ENCODE assay signal across 10 cellular contexts in the genomic region with DNA sequence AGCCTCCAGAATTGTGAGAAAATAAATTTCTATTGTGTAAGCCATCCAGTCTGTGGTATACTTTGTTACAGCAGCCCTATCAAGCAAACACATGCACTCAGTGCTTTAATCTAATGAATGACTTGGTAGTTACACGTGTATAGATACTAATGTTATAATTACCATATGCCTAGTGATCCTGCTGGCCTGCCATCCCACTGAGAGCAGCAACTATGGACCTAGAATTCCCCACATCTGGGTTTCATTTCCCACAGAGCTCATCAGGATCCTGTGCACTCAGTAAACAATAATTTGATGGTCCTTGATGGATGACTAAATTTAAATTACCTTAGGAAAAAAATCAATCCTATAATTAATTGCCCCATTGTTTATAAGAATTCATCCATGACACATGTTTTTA.
DNase-seq lines count a peak whose midpoint lies in the region; ATAC-seq and TF ChIP-seq lines count a peak whose summit lies in the region.
"Had no signal": no experiment of that assay in that cellular context is flagged by ENCODE, and none has a peak within 500 bp of the region (broad histone marks: within the 10 kb centered on the region; RNA-seq: fewer than 3 reads in every experiment).

No MANE protein-coding gene starts in this region.

- peak overlapping the region; percentile 33; the same call in 1 of the 2 replicates for H3K27ac ChIP-seq in VCaP
- H3K27ac ChIP-seq in mesenchymal stem cell (ENCODE audit: low read length, poor library complexity, severe bottlenecking): no peak overlapping the region
- peak overlapping the region; percentile 5 for H3K27ac ChIP-seq in upper lobe of right lung
- H3K27ac ChIP-seq in CD8-positive, alpha-beta T cell (ENCODE audit: low read depth, low read length): no peak overlapping the region

- no peak overlapping the region for H2AFZ ChIP-seq in mesenchymal stem cell (ENCODE audit: low read depth, low read length)

- H3K4me1 ChIP-seq in mesenchymal stem cell (ENCODE audit: control insufficient read depth, insufficient read depth, low read depth, low read length): peaks cover 3% of the 10 kb centered on the region
- H3K4me1 ChIP-seq in upper lobe of right lung: no peaks in the 10 kb centered on the region
- no peaks in the 10 kb centered on the region for H3K4me1 ChIP-seq in CD8-positive, alpha-beta T cell (ENCODE audit: insufficient read depth, low read length)

- no peak overlapping the region for H2BK12ac ChIP-seq in mesenchymal stem cell (ENCODE audit: low read length in 2 of 2)

- no peak overlapping the region for H3K4me3 Mint-ChIP-seq in CD8-positive, alpha-beta T cell

- H2AK5ac ChIP-seq in mesenchymal stem cell (ENCODE audit: low read length, severe bottlenecking): no peak overlapping the region

- no peaks in the 10 kb centered on the region for H3K27me3 Mint-ChIP-seq in CD8-positive, alpha-beta T cell (ENCODE audit: low read depth)

- H3K14ac ChIP-seq in mesenchymal stem cell (ENCODE audit: low read length in 2 of 2): no peak overlapping the region

- no CpG with 5 or more reads among the region's 1 CpG for WGBS in mesenchymal stem cell

- no peak for TF ChIP-seq CTCF in VCaP (conservative IDR thresholded peaks at IDR 0.05)
- no peak for TF ChIP-seq CTCF in upper lobe of right lung (IDR thresholded peaks at IDR 0.05)
- TF ChIP-seq CTCF in CD8-positive, alpha-beta T cell (IDR thresholded peaks at IDR 0.05): no peak

- H2BK5ac ChIP-seq in mesenchymal stem cell (ENCODE audit: low read depth, low read length, poor library complexity, severe bottlenecking): no peak overlapping the region

- H4K8ac ChIP-seq in mesenchymal stem cell (ENCODE audit: low read length): no peak overlapping the region

- peak overlapping the region; percentile 95 for H3K9ac ChIP-seq in mesenchymal stem cell (ENCODE audit: low read length)

- POLR2A ChIA-PET in CD8-positive, alpha-beta T cell (lab: Charles Lee): no interaction called here

- no peak overlapping the region for H4K91ac ChIP-seq in mesenchymal stem cell (ENCODE audit: low read length)

- peak; percentile 62 for DNase-seq in NCI-H2171 treated with DMSO at 0.1 percent for 48 hours (lab: John Stamatoyannopoulos, UW)
- DNase-seq in NCI-H2171 (lab: John Stamatoyannopoulos, UW): no peak
- DNase-seq in mesenchymal stem cell: peak; percentile 49
- DNase-seq in upper lobe of right lung: no peak
- DNase-seq in MV-4-11 (lab: John Stamatoyannopoulos, UW): no peak
- DNase-seq in stimulated activated naive CD8-positive, alpha-beta T cell treated with anti-CD3 and anti-CD28 coated beads, Interleukin-15, Interleukin-2, amounts not matched to agents 100 U/mL and 50 U/mL, for 24 hours: no peak
- no peak for DNase-seq in CD8-positive, alpha-beta T cell
- DNase-seq: activated CD4-positive, CD25-positive, alpha-beta regulatory T cell treated with anti-CD3 and anti-CD28 coated beads, Interleukin-2, amount 50 U/mL, for 72 hours; activated gamma-delta T cell had no signal

- H3K27me3 ChIP-seq in mesenchymal stem cell (ENCODE audit: control insufficient read depth in 1 of 2, insufficient read depth in 1 of 2, low read length in 2 of 2): no peaks in the 10 kb centered on the region
- no peaks in the 10 kb centered on the region for H3K27me3 ChIP-seq in upper lobe of right lung
- H3K27me3 ChIP-seq in CD8-positive, alpha-beta T cell (ENCODE audit: insufficient read depth, low read length): no peaks in the 10 kb centered on the region

- intact Hi-C loops in upper lobe of right lung (cut with DNase I): no loop called here
- intact Hi-C loops in CD8-positive, alpha-beta T cell (cut with DNase I, micrococcal nuclease): no loop called here

- H3K4ac ChIP-seq in mesenchymal stem cell (ENCODE audit: low read depth in 1 of 2, low read length in 2 of 2): no peak overlapping the region

- H3K36me3 ChIP-seq in mesenchymal stem cell (ENCODE audit: control insufficient read depth in 1 of 2, insufficient read depth in 2 of 2, low read depth in 1 of 2, low read length in 2 of 2): no peaks in the 10 kb centered on the region
- no peaks in the 10 kb centered on the region for H3K36me3 ChIP-seq in upper lobe of right lung
- H3K36me3 ChIP-seq in CD8-positive, alpha-beta T cell (ENCODE audit: insufficient read depth, low read length): no peaks in the 10 kb centered on the region

- H3K79me1 ChIP-seq in mesenchymal stem cell (replicated peaks; ENCODE audit: low read length, poor library complexity, severe bottlenecking): no peaks in the 10 kb centered on the region

- no peak overlapping the region for H3K27ac Mint-ChIP-seq in CD8-positive, alpha-beta T cell

- ATAC-seq in upper lobe of right lung: no peak
- no peak for ATAC-seq in stimulated activated naive CD8-positive, alpha-beta T cell treated with anti-CD3 and anti-CD28 coated beads, Interleukin-15, Interleukin-2, amounts not matched to agents 100 U/mL and 50 U/mL, for 24 hours
- no peak for ATAC-seq in CD8-positive, alpha-beta T cell

- H3K18ac ChIP-seq in mesenchymal stem cell (ENCODE audit: low read depth in 1 of 2, low read length in 2 of 2): peak overlapping the region in 1 of 2 experiments; percentile 1

- H3K4me3 ChIP-seq in mesenchymal stem cell (ENCODE audit: insufficient read depth in 1 of 2, low read depth in 1 of 2, low read length in 2 of 2) (peak overlapping the region in 1 of 2 experiments; percentile 59), upper lobe of right lung (no peak overlapping the region)
- no peak overlapping the region for H3K4me3 ChIP-seq in CD8-positive, alpha-beta T cell (ENCODE audit: low read depth, low read length)

- no peak overlapping the region for H3K4me2 ChIP-seq in mesenchymal stem cell (ENCODE audit: low read length, poor library complexity, severe bottlenecking)

- H3K23ac ChIP-seq in mesenchymal stem cell (ENCODE audit: low read length in 2 of 2): no peak overlapping the region

- no peaks in the 10 kb centered on the region for H3K4me1 Mint-ChIP-seq in CD8-positive, alpha-beta T cell (ENCODE audit: low read depth)

- CTCF ChIA-PET in CD8-positive, alpha-beta T cell (lab: Charles Lee): interaction anchor here (1.2 kb wide), 1 partner anchor 14 kb away, joined by 4 read pairs; no protein-coding TSS in a partner anchor

- peaks cover 1% of the 10 kb centered on the region for H3K9me3 Mint-ChIP-seq in CD8-positive, alpha-beta T cell

- no peak overlapping the region for H2BK120ac ChIP-seq in mesenchymal stem cell (ENCODE audit: low read depth, low read length)

- H3K36me3 Mint-ChIP-seq in CD8-positive, alpha-beta T cell: no peaks in the 10 kb centered on the region

- H3K9me3 ChIP-seq in mesenchymal stem cell (ENCODE audit: control insufficient read depth, low read length) (no peaks in the 10 kb centered on the region), upper lobe of right lung (no peaks in the 10 kb centered on the region)
- H3K9me3 ChIP-seq in CD8-positive, alpha-beta T cell (ENCODE audit: low read length): no peaks in the 10 kb centered on the region

- H2BK15ac ChIP-seq in mesenchymal stem cell (ENCODE audit: low read depth, poor library complexity, severe bottlenecking): no peak overlapping the region

Comparison
In these comparisons a context has a peak if more than half of its experiments do, and no peak if none do; other contexts are left out.
1. DNase-seq: peak in NCI-H2171 treated with DMSO at 0.1 percent for 48 hours (single experiment) and mesenchymal stem cell (single experiment); none in NCI-H2171 (single experiment), upper lobe of right lung (single experiment), MV-4-11 (single experiment), stimulated activated naive CD8-positive, alpha-beta T cell treated with anti-CD3 and anti-CD28 coated beads, Interleukin-15, Interleukin-2, amounts not matched to agents 100 U/mL and 50 U/mL, for 24 hours (single experiment) and CD8-positive, alpha-beta T cell (0 of 7).
2. H3K27ac ChIP-seq: peak in VCaP (single experiment) and upper lobe of right lung (single experiment); none in mesenchymal stem cell (single experiment) and CD8-positive, alpha-beta T cell (single experiment).